Comparison of ENCODE assay signal across 38 cellular contexts in genomic region chr11:91310085-91310484, GRCh38.
"Had no signal": no experiment of that assay in that cellular context is flagged by ENCODE, and none has a peak within 500 bp of the region (broad histone marks: within the 10 kb centered on the region; RNA-seq: fewer than 3 reads in every experiment).

No MANE protein-coding gene starts in this region.

- H3K4me1 ChIP-seq: adrenal gland, ascending aorta, body of pancreas, breast epithelium had no signal

- H3K27me3 Mint-ChIP-seq: activated naive CD4-positive, alpha-beta T cell treated with anti-CD3 and anti-CD28 coated beads, Interleukin-2, amount 10 ng/mL, durations not matched to agents 7 days and 5 days; activated naive CD4-positive, alpha-beta T cell treated with anti-CD3 and anti-CD28 coated beads, Interleukin-2, amount 50 U/mL, for 24 hours; activated naive CD8-positive, alpha-beta T cell; activated naive CD8-positive, alpha-beta T cell treated with anti-CD3 and anti-CD28 coated beads for 36 hours; activated naive CD8-positive, alpha-beta T cell treated with anti-CD3 and anti-CD28 coated beads, Interleukin-2, amount 10 ng/mL, durations not matched to agents 7 days and 5 days; activated naive CD8-positive, alpha-beta T cell treated with anti-CD3 and anti-CD28 coated beads, Interleukin-2, amount 50 U/mL, for 24 hours; activated T-cell treated with anti-CD3 and anti-CD28 coated beads, Interleukin-2, amount 50 U/mL, for 24 hours; activated T-helper 17 cell treated with anti-CD3 and anti-CD28 coated beads, Interleukin-2, amount 50 U/mL, for 72 hours; brain; central memory CD8-positive, alpha-beta T cell had no signal

- DNase-seq: activated effector memory CD4-positive, alpha-beta T cell treated with anti-CD3 and anti-CD28 coated beads, Interleukin-2, amount 50 U/mL, for 16 hours; activated effector memory CD4-positive, alpha-beta T cell treated with Interleukin-2 at 50 U/mL for 16 hours; activated gamma-delta T cell; activated gamma-delta T cell treated with Interleukin-2 at 50 U/mL for 16 hours; activated naive CD4-positive, alpha-beta T cell; activated naive CD4-positive, alpha-beta T cell treated with anti-CD3 and anti-CD28 coated beads for 36 hours; activated naive CD4-positive, alpha-beta T cell treated with anti-CD3 and anti-CD28 coated beads, Interleukin-2, amount 10 ng/mL, durations not matched to agents 7 days and 5 days; activated naive CD4-positive, alpha-beta T cell treated with anti-CD3 and anti-CD28 coated beads, Interleukin-2, amount 50 U/mL, for 16 hours; activated naive CD4-positive, alpha-beta T cell treated with Interleukin-2 at 50 U/mL for 16 hours; activated naive CD8-positive, alpha-beta T cell treated with anti-CD3 and anti-CD28 coated beads for 36 hours; activated naive CD8-positive, alpha-beta T cell treated with anti-CD3 and anti-CD28 coated beads, Interleukin-2, amount 10 ng/mL, durations not matched to agents 7 days and 5 days; activated naive CD8-positive, alpha-beta T cell treated with anti-CD3 and anti-CD28 coated beads, Interleukin-2, amount 50 U/mL, for 24 hours; activated T-cell treated with anti-CD3 and anti-CD28 coated beads, Interleukin-2, amount 50 U/mL, for 1 hour; activated T-cell treated with anti-CD3 and anti-CD28 coated beads, Interleukin-2, amount 50 U/mL, for 24 hours; activated T-cell treated with anti-CD3 and anti-CD28 coated beads, Interleukin-2, amount 50 U/mL, for 4 hours; activated T-cell treated with anti-CD3 and anti-CD28 coated beads, Interleukin-2, amount 50 U/mL, for 48 hours; activated T-cell treated with anti-CD3 and anti-CD28 coated beads, Interleukin-2, amount 50 U/mL, for 72 hours; adrenal gland; amniotic stem cell; amygdala; anterior cingulate cortex; aorta; body of pancreas; brain microvascular endothelial cell; caudate nucleus; central memory CD4-positive, alpha-beta T cell; cerebellar nuclear complex had no signal

- H3K9me3 ChIP-seq: adrenal gland, ascending aorta, body of pancreas, breast epithelium had no signal

- H3K36me3 ChIP-seq: adrenal gland, ascending aorta, brain microvascular endothelial cell, breast epithelium, cardiac muscle cell had no signal

- H3K4me1 Mint-ChIP-seq: activated naive CD4-positive, alpha-beta T cell treated with anti-CD3 and anti-CD28 coated beads, Interleukin-2, amount 10 ng/mL, durations not matched to agents 7 days and 5 days; activated naive CD4-positive, alpha-beta T cell treated with anti-CD3 and anti-CD28 coated beads, Interleukin-2, amount 50 U/mL, for 24 hours; activated naive CD8-positive, alpha-beta T cell treated with anti-CD3 and anti-CD28 coated beads for 36 hours; activated naive CD8-positive, alpha-beta T cell treated with anti-CD3 and anti-CD28 coated beads, Interleukin-2, amount 10 ng/mL, durations not matched to agents 7 days and 5 days; activated naive CD8-positive, alpha-beta T cell treated with anti-CD3 and anti-CD28 coated beads, Interleukin-2, amount 50 U/mL, for 24 hours; activated T-helper 17 cell treated with anti-CD3 and anti-CD28 coated beads, Interleukin-2, amount 50 U/mL, for 72 hours; brain; central memory CD8-positive, alpha-beta T cell had no signal

- H3K9me3 Mint-ChIP-seq: activated naive CD8-positive, alpha-beta T cell treated with anti-CD3 and anti-CD28 coated beads, Interleukin-2, amount 50 U/mL, for 24 hours had no signal

- ATAC-seq: activated naive CD4-positive, alpha-beta T cell treated with anti-CD3 and anti-CD28 coated beads, Interleukin-2, amount 50 U/mL, for 72 hours; activated naive CD8-positive, alpha-beta T cell treated with anti-CD3 and anti-CD28 coated beads, Interleukin-2, amount 50 U/mL, for 24 hours; activated T-cell treated with anti-CD3 and anti-CD28 coated beads, Interleukin-2, amount 50 U/mL, for 4 hours; activated T-cell treated with anti-CD3 and anti-CD28 coated beads, Interleukin-2, amount 50 U/mL, for 72 hours; activated T-helper 17 cell treated with anti-CD3 and anti-CD28 coated beads, Interleukin-2, amount 50 U/mL, for 72 hours; body of pancreas had no signal

- H3K27ac ChIP-seq: adrenal gland, ascending aorta, body of pancreas, brain microvascular endothelial cell, breast epithelium, cardiac muscle cell had no signal

- H3K27ac Mint-ChIP-seq: activated naive CD4-positive, alpha-beta T cell treated with anti-CD3 and anti-CD28 coated beads for 36 hours; activated naive CD4-positive, alpha-beta T cell treated with anti-CD3 and anti-CD28 coated beads, Interleukin-2, amount 10 ng/mL, durations not matched to agents 7 days and 5 days; activated naive CD4-positive, alpha-beta T cell treated with anti-CD3 and anti-CD28 coated beads, Interleukin-2, amount 50 U/mL, for 24 hours; activated naive CD4-positive, alpha-beta T cell treated with anti-CD3 and anti-CD28 coated beads, Interleukin-2, amount 50 U/mL, for 72 hours; activated naive CD8-positive, alpha-beta T cell; activated naive CD8-positive, alpha-beta T cell treated with anti-CD3 and anti-CD28 coated beads for 36 hours; activated naive CD8-positive, alpha-beta T cell treated with anti-CD3 and anti-CD28 coated beads, Interleukin-2, amount 10 ng/mL, durations not matched to agents 7 days and 5 days; activated naive CD8-positive, alpha-beta T cell treated with anti-CD3 and anti-CD28 coated beads, Interleukin-2, amount 50 U/mL, for 24 hours; activated T-cell treated with anti-CD3 and anti-CD28 coated beads, Interleukin-2, amount 50 U/mL, for 24 hours; activated T-cell treated with anti-CD3 and anti-CD28 coated beads, Interleukin-2, amount 50 U/mL, for 72 hours; activated T-helper 1 cell treated with anti-CD3 and anti-CD28 coated beads, Interleukin-12 subunit alpha, Interleukin-12 subunit beta, Interleukin-2, Interleukin-4 antibody, amounts not matched to agents 30 ng/mL and 10 ng/mL and 1 ng/mL, durations not matched to agents 14 hours and 24 hours and 36 hours; activated T-helper 17 cell treated with anti-CD3 and anti-CD28 coated beads, Interleukin-2, amount 50 U/mL, for 72 hours; activated T-helper 2 cell treated with anti-CD3 and anti-CD28 coated beads, Interferon-gamma antibody, Interleukin-2, Interleukin-4, amounts not matched to agents 10 μg/mL and 5 μg/mL and 100 μg/mL, durations not matched to agents 14 hours and 24 hours and 36 hours; brain had no signal

- H3K4me3 Mint-ChIP-seq: activated naive CD4-positive, alpha-beta T cell treated with anti-CD3 and anti-CD28 coated beads for 36 hours; activated naive CD4-positive, alpha-beta T cell treated with anti-CD3 and anti-CD28 coated beads, Interleukin-2, amount 10 ng/mL, durations not matched to agents 7 days and 5 days; activated naive CD4-positive, alpha-beta T cell treated with anti-CD3 and anti-CD28 coated beads, Interleukin-2, amount 50 U/mL, for 24 hours; activated naive CD8-positive, alpha-beta T cell; activated naive CD8-positive, alpha-beta T cell treated with anti-CD3 and anti-CD28 coated beads for 36 hours; activated naive CD8-positive, alpha-beta T cell treated with anti-CD3 and anti-CD28 coated beads, Interleukin-2, amount 10 ng/mL, durations not matched to agents 7 days and 5 days; activated naive CD8-positive, alpha-beta T cell treated with anti-CD3 and anti-CD28 coated beads, Interleukin-2, amount 50 U/mL, for 24 hours; activated T-cell treated with anti-CD3 and anti-CD28 coated beads, Interleukin-2, amount 50 U/mL, for 24 hours; activated T-cell treated with anti-CD3 and anti-CD28 coated beads, Interleukin-2, amount 50 U/mL, for 4 hours; activated T-cell treated with anti-CD3 and anti-CD28 coated beads, Interleukin-2, amount 50 U/mL, for 72 hours; activated T-helper 1 cell treated with anti-CD3 and anti-CD28 coated beads, Interleukin-12 subunit alpha, Interleukin-12 subunit beta, Interleukin-2, Interleukin-4 antibody, amounts not matched to agents 30 ng/mL and 10 ng/mL and 1 ng/mL, durations not matched to agents 14 hours and 24 hours and 36 hours; activated T-helper 17 cell treated with anti-CD3 and anti-CD28 coated beads, Interleukin-2, amount 50 U/mL, for 72 hours; brain; central memory CD8-positive, alpha-beta T cell had no signal

- H3K4me3 ChIP-seq: adrenal gland, ascending aorta, body of pancreas, breast epithelium, cardiac muscle cell had no signal

- H3K27me3 ChIP-seq: adrenal gland, ascending aorta, body of pancreas, brain microvascular endothelial cell, breast epithelium had no signal

- H3K36me3 Mint-ChIP-seq: activated naive CD4-positive, alpha-beta T cell treated with anti-CD3 and anti-CD28 coated beads, Interleukin-2, amount 10 ng/mL, durations not matched to agents 7 days and 5 days; activated naive CD4-positive, alpha-beta T cell treated with anti-CD3 and anti-CD28 coated beads, Interleukin-2, amount 50 U/mL, for 24 hours; activated naive CD4-positive, alpha-beta T cell treated with anti-CD3 and anti-CD28 coated beads, Interleukin-2, amount 50 U/mL, for 72 hours; activated naive CD8-positive, alpha-beta T cell; activated naive CD8-positive, alpha-beta T cell treated with anti-CD3 and anti-CD28 coated beads for 36 hours; activated naive CD8-positive, alpha-beta T cell treated with anti-CD3 and anti-CD28 coated beads, Interleukin-2, amount 10 ng/mL, durations not matched to agents 7 days and 5 days; brain had no signal
